Comparison of ENCODE assay signal across 16 cellular contexts in genomic region chr2:224354631-224355211, GRCh38. TPM values are rescaled to one million over a fixed set of nuclear protein-coding genes. Genes with fewer than 3 reads are reported as not detected.
A peak's percentile ranks its signal among the peaks of the same experiment; 100 is the strongest.
DNase-seq lines count a peak whose midpoint lies in the region; ATAC-seq, FAIRE-seq and TF ChIP-seq lines count a peak whose summit lies in the region.
"Had no signal": no experiment of that assay in that cellular context is flagged by ENCODE, and none has a peak within 500 bp of the region (broad histone marks: within the 10 kb centered on the region; RNA-seq: fewer than 3 reads in every experiment).

No MANE protein-coding gene starts in this region.

- no peaks in the 10 kb centered on the region for H3K79me1 ChIP-seq in H9 (ENCODE audit: insufficient read depth, low read depth, low read length, poor library complexity, severe bottlenecking)

- H3K56ac ChIP-seq in H9 (ENCODE audit: insufficient read length, low read depth, low read length) = no peak overlapping the region

- H2BK20ac ChIP-seq in H9 (ENCODE audit: low read depth, low read length, poor library complexity, severe bottlenecking) = no peak overlapping the region

- H3K27ac ChIP-seq in H9 (ENCODE audit: insufficient read length, low read depth, low read length) (no peak overlapping the region), lung (ENCODE audit: low read depth in 1 of 2, low read length in 1 of 2) (no peak overlapping the region)
- H3K27ac ChIP-seq: GM23248 had no signal

- no peaks in the 10 kb centered on the region; the same call in 1 of the 2 replicates for H3K27me3 Mint-ChIP-seq in H9 (ENCODE audit: low read depth)
- H3K27me3 Mint-ChIP-seq in Calu3 (ENCODE audit: unreplicated experiment) = peaks cover 34% of the 10 kb centered on the region

- H3K4me1 Mint-ChIP-seq in H9 (0 out of 4 replicates have a peak, but pooled peaks cover 0 to 2% of the 10 kb centered on the region in 2 experiments), Calu3 (ENCODE audit: low read depth, unreplicated experiment) (no peaks in the 10 kb centered on the region)
- H3K4me1 Mint-ChIP-seq: CD8-positive, alpha-beta memory T cell had no signal

- peak overlapping the region; percentile 44 for H2BK120ac ChIP-seq in H9 (ENCODE audit: low read depth, low read length, poor library complexity, severe bottlenecking)

- H2BK5ac ChIP-seq in H9 (ENCODE audit: insufficient read length, low read length) = no peak overlapping the region

- H3K23me2 ChIP-seq in H9 (ENCODE audit: insufficient read length, low read depth, low read length, poor library complexity, severe bottlenecking) = no peaks in the 10 kb centered on the region

- H3K4me3 Mint-ChIP-seq in H9 (no peak overlapping the region), Calu3 (ENCODE audit: low read depth, unreplicated experiment) (no peak overlapping the region)
- H3K4me3 Mint-ChIP-seq: CD8-positive, alpha-beta memory T cell had no signal

- H3K9me3 ChIP-seq in H9 (ENCODE audit: control insufficient read depth, low read depth, low read length) (no peaks in the 10 kb centered on the region), lung (ENCODE audit: control insufficient read depth in 2 of 2, insufficient read depth in 1 of 2, low read length in 1 of 2) (no peaks in the 10 kb centered on the region)
- H3K9me3 ChIP-seq: BE2C, Caco-2 had no signal

- H3K4me3 ChIP-seq in lung = no peak overlapping the region
- H3K4me3 ChIP-seq: GM23248 had no signal

- H2BK12ac ChIP-seq in H9 (ENCODE audit: insufficient read length, low read depth, low read length) = no peak overlapping the region

- intact Hi-C loops in sciatic nerve (cut with DNase I) (loop anchor here (5.0 kb wide), 1 partner anchor 293 kb away; no protein-coding TSS in a partner anchor), Calu3 (cut with micrococcal nuclease; ENCODE audit: unreplicated experiment) (loop anchor here (5.0 to 10.0 kb wide), 3 partner anchors 367 to 1308 kb away; no protein-coding TSS in a partner anchor)

- H3K36me3 ChIP-seq in lung (ENCODE audit: control insufficient read depth in 2 of 2, insufficient read depth in 2 of 2, low read length in 2 of 2) = no peaks in the 10 kb centered on the region
- H3K36me3 ChIP-seq: BE2C had no signal

- H4K5ac ChIP-seq in H9 (ENCODE audit: insufficient read length, low read depth, low read length) = no peak overlapping the region

- peak; percentile 34 for ATAC-seq in lung (ENCODE audit: insufficient read depth, low FRiP score)
- ATAC-seq in sciatic nerve = peak; percentile 59
- no peak for ATAC-seq in HG03045 (IDR thresholded peaks at IDR 0.05; ENCODE audit: unreplicated experiment)
- ATAC-seq: HepG2 had no signal

- H4K91ac ChIP-seq in H9 (ENCODE audit: insufficient read length, low read depth, low read length) = no peak overlapping the region

- no peak for FAIRE-seq in frontal cortex (lab: Jason Lieb, UNC)
- FAIRE-seq: A204.1, GM18507, H54, HepG2, HTR-8/SVneo had no signal

- H3T11ph ChIP-seq in H9 (ENCODE audit: low read length) = no peak overlapping the region

- H3K9ac ChIP-seq in H9 (ENCODE audit: extremely low read depth, insufficient read length, low read length) = no peak overlapping the region
- H3K9ac ChIP-seq: GM23248 had no signal

- no peaks in the 10 kb centered on the region for H3K79me2 ChIP-seq in H9 (ENCODE audit: insufficient read depth, low read length)

- no peak overlapping the region for H3K4me2 ChIP-seq in H9 (ENCODE audit: insufficient read depth, insufficient read length, low read length)

- TF ChIP-seq CTCF in H9 (conservative IDR thresholded peaks at IDR 0.05) (no peak), lung (IDR thresholded peaks at IDR 0.05; ENCODE audit: control extremely low read depth, extremely low read depth) (no peak), Calu3 (IDR thresholded peaks at IDR 0.05; ENCODE audit: unreplicated experiment) (no peak)

- BruUV-seq in Calu3 (replicated peaks; lab: Mats Ljungman, UMichigan) = no TSS peak

- H2AFZ ChIP-seq in H9 (ENCODE audit: low read length) = no peak overlapping the region
- H2AFZ ChIP-seq: GM23248 had no signal

- no peak overlapping the region for H4K8ac ChIP-seq in H9 (replicated peaks; ENCODE audit: insufficient read length, low read depth, low read length)

- no peak overlapping the region for H3K14ac ChIP-seq in H9 (ENCODE audit: insufficient read depth, low read length)

- H3K27ac Mint-ChIP-seq in H9 = peak overlapping the region in 1 of 3 experiments; percentile 48; a peak in 1 of 7 replicates
- H3K27ac Mint-ChIP-seq in Calu3 (ENCODE audit: unreplicated experiment) = no peak overlapping the region

- H3K9me3 Mint-ChIP-seq in H9 (no peaks in the 10 kb centered on the region), Calu3 (ENCODE audit: low read depth, unreplicated experiment) (no peaks in the 10 kb centered on the region)
- H3K9me3 Mint-ChIP-seq: CD8-positive, alpha-beta memory T cell had no signal

- no CpG with 5 or more reads among the region's 14 CpGs for WGBS in H9 (ENCODE audit: extremely low coverage, insufficient read length, low lambda C conversion rate)
- WGBS in lung, 2 donors = 81 to 82% methylated on average over 14 of the region's 14 CpGs

- H3K23ac ChIP-seq in H9 (ENCODE audit: insufficient read length, low read depth, low read length) = no peak overlapping the region

- H3K4ac ChIP-seq in H9 (ENCODE audit: low read depth, low read length) = no peak overlapping the region

- H3K36me3 Mint-ChIP-seq in H9 (ENCODE audit: insufficient read depth in 1 of 3, low read depth in 3 of 3) = no peaks in the 10 kb centered on the region
- no peaks in the 10 kb centered on the region for H3K36me3 Mint-ChIP-seq in Calu3 (ENCODE audit: insufficient read depth, unreplicated experiment)
- H3K36me3 Mint-ChIP-seq: CD8-positive, alpha-beta memory T cell had no signal

- no peak overlapping the region for H2BK15ac ChIP-seq in H9 (ENCODE audit: low read depth, low read length)

- no peaks in the 10 kb centered on the region for H4K20me1 ChIP-seq in H9 (ENCODE audit: control insufficient read depth, insufficient read depth, insufficient read length)

- no peak overlapping the region for H3K18ac ChIP-seq in H9 (ENCODE audit: insufficient read length, low read depth, low read length)

- H3K4me1 ChIP-seq in H9 (ENCODE audit: insufficient read depth, low read length) (no peaks in the 10 kb centered on the region), lung (ENCODE audit: control insufficient read depth in 2 of 2, insufficient read depth in 2 of 2, low read length in 2 of 2) (no peaks in the 10 kb centered on the region)
- H3K4me1 ChIP-seq: BE2C, Caco-2 had no signal

- H2AK5ac ChIP-seq in H9 (ENCODE audit: insufficient read length, low read length) = no peak overlapping the region

- no peaks in the 10 kb centered on the region for H3K27me3 ChIP-seq in H9 (ENCODE audit: insufficient read depth, low read length)
- no peaks in the 10 kb centered on the region for H3K27me3 ChIP-seq in lung (ENCODE audit: control insufficient read depth, insufficient read depth)

- CTCF ChIA-PET in Calu3 (lab: Charles Lee) = interaction anchor here (1.4 kb wide), 1 partner anchor 22 kb away, joined by 8 read pairs; no protein-coding TSS in a partner anchor

- DNase-seq in H9 (no peak), fibroblast of gingiva (ENCODE audit: low read depth) (peak; percentile 26), lung (ENCODE audit: low spot score) (peak; percentile 25), sciatic nerve (ENCODE audit: low spot score) (no peak), Calu3 (no peak), frontal cortex (ENCODE audit: low spot score in 2 of 2) (no peak)
- DNase-seq: BE2C; Caco-2; CD8-positive, alpha-beta memory T cell; GM23248 had no signal

RNA-seq across cellular contexts. Expression of gene FAM124B, which starts 47.2 kb away (rescaled TPM):
- total RNA-seq in H9 (2021) (0.83 and 0.94 TPM in 2 replicates), lung (10 to 100 TPM in 1 of 2 donors, 1 to 10 TPM in 1; 1.6 to 21.4 TPM), sciatic nerve (6.3 TPM), Calu3 (2022) (not detected in 2 replicates), frontal cortex (8.2 TPM)
- 1 to 10 TPM in 1 of 2 donors, under 1 TPM in 1; 0.71 to 1.8 TPM for polyA plus RNA-seq in lung
- total RNA-seq: Caco-2; CD8-positive, alpha-beta memory T cell; GM23248; HepG2 had no signal
- polyA plus RNA-seq: CD8-positive, alpha-beta memory T cell; GM23248; HepG2 had no signal

Comparison
In these comparisons a context has a peak if more than half of its experiments do, and no peak if none do; other contexts are left out.
1. DNase-seq: peak in fibroblast of gingiva (single experiment) and lung (single experiment); none in H9 (single experiment), sciatic nerve (single experiment), Calu3 (single experiment) and frontal cortex (0 of 2).